In the genomic region with DNA sequence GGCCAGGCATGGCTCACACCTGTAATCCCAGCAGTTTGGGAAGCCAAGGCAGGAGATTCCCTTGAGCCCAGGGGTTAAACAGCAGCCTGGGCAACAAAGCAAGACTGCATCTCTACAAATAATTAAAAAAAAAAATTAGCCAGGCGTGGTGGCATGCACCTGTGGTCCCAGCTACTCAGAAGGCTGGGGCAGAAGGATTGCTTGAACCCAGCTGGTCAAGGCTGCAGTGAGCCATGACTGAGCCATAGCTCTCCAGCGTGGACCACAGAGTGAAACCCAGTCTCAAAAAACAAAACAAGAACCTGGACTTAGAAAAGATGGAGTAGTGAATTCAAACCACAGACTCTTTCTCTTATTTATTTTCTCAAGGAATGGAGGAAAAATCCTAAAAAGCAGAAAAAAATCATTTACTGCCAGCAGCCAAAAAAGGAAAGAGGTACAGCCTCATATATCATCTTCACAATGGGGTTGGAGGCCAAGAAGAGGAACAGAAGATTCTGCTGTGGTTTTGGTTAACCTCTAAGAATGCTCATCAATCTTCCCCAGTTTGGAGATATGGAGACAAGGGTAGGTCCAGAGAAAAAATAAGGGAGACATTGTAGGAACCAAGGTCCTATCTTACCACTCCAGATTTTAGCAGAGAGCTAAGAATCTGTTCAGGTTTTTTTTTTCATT, we compare ENCODE assay signal across 11 cellular contexts. TPM values are rescaled to one million over a fixed set of nuclear protein-coding genes. Genes with fewer than 3 reads are reported as not detected.
DNase-seq lines count a peak whose midpoint lies in the region; ATAC-seq and TF ChIP-seq lines count a peak whose summit lies in the region.
"Had no signal": no experiment of that assay in that cellular context is flagged by ENCODE, and none has a peak within 500 bp of the region (broad histone marks: within the 10 kb centered on the region; RNA-seq: fewer than 3 reads in every experiment).

No MANE protein-coding gene starts in this region.

- H3K27ac ChIP-seq in upper lobe of right lung (no peak overlapping the region), body of pancreas (no peak overlapping the region)

- no peak overlapping the region for H3K27ac Mint-ChIP-seq in activated naive CD4-positive, alpha-beta T cell treated with anti-CD3 and anti-CD28 coated beads for 36 hours
- H3K27ac Mint-ChIP-seq: activated CD4-positive, alpha-beta T cell treated with anti-CD3 and anti-CD28 coated beads, Interleukin-2, amount 10 ng/mL, durations not matched to agents 24 days and 14 days; CD4-positive, CD25-positive, alpha-beta regulatory T cell had no signal

- H3K4me3 Mint-ChIP-seq in activated naive CD4-positive, alpha-beta T cell treated with anti-CD3 and anti-CD28 coated beads for 36 hours, result no peak overlapping the region
- H3K4me3 Mint-ChIP-seq: activated CD4-positive, alpha-beta T cell treated with anti-CD3 and anti-CD28 coated beads, Interleukin-2, amount 10 ng/mL, durations not matched to agents 24 days and 14 days; CD4-positive, CD25-positive, alpha-beta regulatory T cell had no signal

- no peak overlapping the region for H3K4me3 ChIP-seq in upper lobe of right lung
- H3K4me3 ChIP-seq in body of pancreas, result no peak overlapping the region

- DNase-seq in SIG-M5 treated with dmso at 0.1 percent for 504 hours (lab: John Stamatoyannopoulos, UW; ENCODE audit: unreplicated experiment) (peak; percentile 69), upper lobe of right lung (no peak), 8988T (no peak), body of pancreas (no peak)
- DNase-seq in activated naive CD4-positive, alpha-beta T cell treated with anti-CD3 and anti-CD28 coated beads for 36 hours, result no peak
- DNase-seq: activated CD4-positive, alpha-beta T cell treated with anti-CD3 and anti-CD28 coated beads, Interleukin-2, amount 10 ng/mL, durations not matched to agents 24 days and 14 days; CD4-positive, CD25-positive, alpha-beta regulatory T cell; left cardiac atrium had no signal

- no peaks in the 10 kb centered on the region for H3K9me3 Mint-ChIP-seq in activated naive CD4-positive, alpha-beta T cell treated with anti-CD3 and anti-CD28 coated beads for 36 hours
- H3K9me3 Mint-ChIP-seq: activated CD4-positive, alpha-beta T cell treated with anti-CD3 and anti-CD28 coated beads, Interleukin-2, amount 10 ng/mL, durations not matched to agents 24 days and 14 days had no signal

- 87 to 100% methylated on average over 2 of the region's 2 CpGs for WGBS in body of pancreas, 2 donors

- H3K9me3 ChIP-seq in upper lobe of right lung (no peaks in the 10 kb centered on the region), body of pancreas (no peaks in the 10 kb centered on the region)

- H3K36me3 Mint-ChIP-seq in activated naive CD4-positive, alpha-beta T cell treated with anti-CD3 and anti-CD28 coated beads for 36 hours (ENCODE audit: low read depth), result no peaks in the 10 kb centered on the region
- H3K36me3 Mint-ChIP-seq: CD4-positive, CD25-positive, alpha-beta regulatory T cell had no signal

- no peaks in the 10 kb centered on the region for H3K36me3 ChIP-seq in upper lobe of right lung
- no peaks in the 10 kb centered on the region for H3K36me3 ChIP-seq in body of pancreas (replicated peaks in 1 of 2; ENCODE audit: insufficient read depth in 1 of 2, low read depth in 2 of 2)

- TF ChIP-seq CTCF in upper lobe of right lung (IDR thresholded peaks at IDR 0.05) (no peak), body of pancreas (IDR thresholded peaks at IDR 0.05) (no peak)

- H3K4me1 ChIP-seq in upper lobe of right lung, result no peaks in the 10 kb centered on the region
- H3K4me1 ChIP-seq in body of pancreas, result no peaks in the 10 kb centered on the region

- H3K27me3 ChIP-seq in upper lobe of right lung, result no peaks in the 10 kb centered on the region
- H3K27me3 ChIP-seq in body of pancreas, result no peaks in the 10 kb centered on the region

- TF ChIP-seq POLR2A in GM18505 (IDR thresholded peaks at IDR 0.05; ENCODE audit: borderline replicate concordance, extremely low read depth, insufficient read depth, insufficient read length), result no peak
- no peak for TF ChIP-seq POLR2A in body of pancreas (IDR thresholded peaks at IDR 0.05)

- intact Hi-C loops in upper lobe of right lung (cut with DNase I), result no loop called here
- intact Hi-C loops in activated naive CD4-positive, alpha-beta T cell treated with anti-CD3 and anti-CD28 coated beads for 36 hours (cut with micrococcal nuclease), result no loop called here
- intact Hi-C loops in body of pancreas (cut with DNase I), result no loop called here

- H3K4me1 Mint-ChIP-seq in activated naive CD4-positive, alpha-beta T cell treated with anti-CD3 and anti-CD28 coated beads for 36 hours (ENCODE audit: low read depth), result no peaks in the 10 kb centered on the region
- H3K4me1 Mint-ChIP-seq: activated CD4-positive, alpha-beta T cell treated with anti-CD3 and anti-CD28 coated beads, Interleukin-2, amount 10 ng/mL, durations not matched to agents 24 days and 14 days; CD4-positive, CD25-positive, alpha-beta regulatory T cell had no signal

- CTCF ChIA-PET in activated naive CD4-positive, alpha-beta T cell treated with anti-CD3 and anti-CD28 coated beads for 36 hours (lab: Charles Lee), result no interaction called here

- ATAC-seq in GM18505 (IDR thresholded peaks at IDR 0.05; ENCODE audit: unreplicated experiment) (peak; percentile 81), GM21529 (IDR thresholded peaks at IDR 0.05; ENCODE audit: unreplicated experiment) (peak; percentile 72), HG03159 (IDR thresholded peaks at IDR 0.05; ENCODE audit: unreplicated experiment) (peak; percentile 82), upper lobe of right lung (no peak), body of pancreas (no peak)
- ATAC-seq: left cardiac atrium had no signal

- H3K27me3 Mint-ChIP-seq in activated naive CD4-positive, alpha-beta T cell treated with anti-CD3 and anti-CD28 coated beads for 36 hours (ENCODE audit: low read depth), result peaks cover under 1% of the 10 kb centered on the region
- H3K27me3 Mint-ChIP-seq: activated CD4-positive, alpha-beta T cell treated with anti-CD3 and anti-CD28 coated beads, Interleukin-2, amount 10 ng/mL, durations not matched to agents 24 days and 14 days; CD4-positive, CD25-positive, alpha-beta regulatory T cell had no signal

RNA-seq across cellular contexts. Expression of gene MYO10, which starts 40.0 kb away (rescaled TPM):
- total RNA-seq in upper lobe of right lung (67.0 TPM), body of pancreas (100 to 1,000 TPM in 1 of 2 donors, 10 to 100 TPM in 1; 35.8 to 162 TPM)
- under 1 TPM; 0.05 to 0.27 TPM for total RNA-seq in activated naive CD4-positive, alpha-beta T cell treated with anti-CD3 and anti-CD28 coated beads for 36 hours

Comparison
In these comparisons a context has a peak if more than half of its experiments do, and no peak if none do; other contexts are left out.
1. ATAC-seq: peak in GM18505 (single experiment), GM21529 (single experiment) and HG03159 (single experiment); none in upper lobe of right lung (single experiment) and body of pancreas (single experiment).
2. RNA of gene MYO10, which starts 40.0 kb away (total RNA-seq): 35.8 to 162 TPM in body of pancreas and 67.0 TPM in upper lobe of right lung (single experiment); 0.05 to 0.27 TPM in activated naive CD4-positive, alpha-beta T cell treated with anti-CD3 and anti-CD28 coated beads for 36 hours; every median in the first group is over 10 times any median in the second.